In genomic region chr9:7009065-7009464, GRCh38 we compare ENCODE assay signal across 26 cellular contexts.
"Had no signal": no experiment of that assay in that cellular context is flagged by ENCODE, and none has a peak within 500 bp of the region (broad histone marks: within the 10 kb centered on the region; RNA-seq: fewer than 3 reads in every experiment).

No MANE protein-coding gene starts in this region.

- H3K4me1 ChIP-seq: stomach, suprapubic skin, testis, tibial nerve, transverse colon, upper lobe of right lung, uterus, vagina had no signal

- DNase-seq: stimulated activated CD4-positive, alpha-beta T cell treated with anti-CD3 and anti-CD28 coated beads, Interleukin-2, amount 100 ng/mL, for 48 hours; stimulated activated CD4-positive, alpha-beta T cell treated with anti-CD3 and anti-CD28 coated beads, Interleukin-4, amount 100 ng/mL, for 1 hour; stimulated activated CD4-positive, alpha-beta T cell treated with anti-CD3 and anti-CD28 coated beads, Interleukin-4, amount 100 ng/mL, for 24 hours; stimulated activated CD4-positive, alpha-beta T cell treated with anti-CD3 and anti-CD28 coated beads, Interleukin-4, amount 100 ng/mL, for 4 hours; stimulated activated CD8-positive, alpha-beta memory T cell treated with anti-CD3 and anti-CD28 coated beads, Interleukin-4, amount 100 ng/mL, for 48 hours; stimulated activated naive B cell treated with anti-CD40 and anti-IgM and Interleukin-4, amounts not matched to agents 10 μg/mL and 1 μg/mL and 100 μg/mL, for 72 hours; stimulated activated naive CD4-positive, alpha-beta T cell; stimulated activated naive CD4-positive, alpha-beta T cell treated with Interleukin-2 at 50 U/mL for 16 hours; stimulated activated naive CD8-positive, alpha-beta T cell treated with anti-CD3 and anti-CD28 coated beads, Interleukin-15, amount 100 ng/mL, for 72 hours; stimulated activated naive CD8-positive, alpha-beta T cell treated with anti-CD3 and anti-CD28 coated beads, Interleukin-15, Interleukin-2, amounts not matched to agents 100 U/mL and 50 U/mL, for 24 hours; stomach; testis; thyroid gland; transverse colon; trophoblast cell; upper lobe of left lung; upper lobe of right lung; uterus had no signal

- ATAC-seq: stimulated activated effector memory CD8-positive, alpha-beta T cell treated with anti-CD3 and anti-CD28 coated beads, Interleukin-12 subunit alpha, Interleukin-12 subunit beta, amount 100 ng/mL, for 72 hours; stimulated activated memory B cell treated with anti-CD40 and anti-IgM and Interleukin-4, amounts not matched to agents 10 μg/mL and 1 μg/mL and 100 μg/mL, for 72 hours; stimulated activated naive B cell treated with anti-CD40 and anti-IgM and Interleukin-4, amounts not matched to agents 10 μg/mL and 1 μg/mL and 100 μg/mL, for 72 hours; stimulated activated naive CD8-positive, alpha-beta T cell treated with anti-CD3 and anti-CD28 coated beads, Interleukin-15, amount 100 ng/mL, for 72 hours; stimulated activated naive CD8-positive, alpha-beta T cell treated with anti-CD3 and anti-CD28 coated beads, Interleukin-15, Interleukin-2, amounts not matched to agents 100 U/mL and 50 U/mL, for 24 hours; upper lobe of right lung had no signal

- H3K27me3 ChIP-seq: stomach, suprapubic skin, testis, thyroid gland, tibial artery, tibial nerve, transverse colon, upper lobe of left lung, upper lobe of right lung, uterus, vagina had no signal

- H3K9me3 ChIP-seq: stomach, suprapubic skin, testis, thoracic aorta, thyroid gland, tibial artery, tibial nerve, transverse colon, upper lobe of left lung, upper lobe of right lung, uterus, vagina had no signal

- H3K27ac ChIP-seq: stomach, suprapubic skin, testis, thoracic aorta, tibial artery, tibial nerve, transverse colon, upper lobe of left lung, upper lobe of right lung, uterus, vagina had no signal

- FAIRE-seq: urothelium cell line had no signal

- H3K4me3 ChIP-seq: stomach, suprapubic skin, testis, thoracic aorta, thyroid gland, tibial artery, tibial nerve, transverse colon, upper lobe of left lung, upper lobe of right lung, uterus, vagina had no signal
